ENCODE assay signal across 19 cellular contexts in genomic region chrY:19356735-19357134, GRCh38.
DNase-seq lines count a peak whose midpoint lies in the region; ATAC-seq and TF ChIP-seq lines count a peak whose summit lies in the region.
"Had no signal": no experiment of that assay in that cellular context is flagged by ENCODE, and none has a peak within 500 bp of the region (broad histone marks: within the 10 kb centered on the region; RNA-seq: fewer than 3 reads in every experiment).

No MANE protein-coding gene starts in this region.

- no peak overlapping the region for H3K27ac ChIP-seq in suprapubic skin
- H3K27ac ChIP-seq: colonic mucosa, heart right ventricle, KMS-11 had no signal

- TF ChIP-seq CTCF in GM13976 (IDR thresholded peaks at IDR 0.05; ENCODE audit: borderline replicate concordance, control extremely low read depth, extremely low read depth, insufficient read depth, missing control alignments) (no peak), suprapubic skin (IDR thresholded peaks at IDR 0.05) (no peak)

- H3K27me3 ChIP-seq in HAP-1 (ENCODE audit: low read depth) (no peaks in the 10 kb centered on the region), suprapubic skin (no peaks in the 10 kb centered on the region)
- H3K27me3 ChIP-seq: colonic mucosa, heart right ventricle had no signal

- DNase-seq in GM13976 (ENCODE audit: low spot score), result peak; percentile 1
- DNase-seq in LoVo (ENCODE audit: low spot score), result peak; percentile 6
- DNase-seq in HAP-1 (ENCODE audit: low spot score in 2 of 2), result no peak
- no peak for DNase-seq in suprapubic skin (ENCODE audit: low spot score in 2 of 2)
- DNase-seq in NCI-H2171 (lab: John Stamatoyannopoulos, UW), result no peak
- no peak for DNase-seq in NCI-H2196 treated with DMSO at 0.1 percent for 48 hours (lab: John Stamatoyannopoulos, UW; ENCODE audit: unreplicated experiment)
- DNase-seq: ACHN; activated CD8-positive, alpha-beta memory T cell treated with anti-CD3 and anti-CD28 coated beads, Interleukin-2, amount 10 ng/mL, durations not matched to agents 7 days and 5 days; colonic mucosa; heart right ventricle; immature natural killer cell; left ventricle myocardium superior; NCI-H2081 treated with DMSO at 0.1 percent for 48 hours; NCI-H524 treated with DMSO at 0.1 percent for 48 hours; nephron progenitor cell; stimulated activated CD4-positive, alpha-beta T cell treated with anti-CD3 and anti-CD28 coated beads, Interleukin-2, amount 100 ng/mL, for 48 hours had no signal

- TF ChIP-seq POLR2A in suprapubic skin (IDR thresholded peaks at IDR 0.05), result no peak

- in situ Hi-C loops in GM13976 (cut with MboI; ENCODE audit: low sequenced_read_pairs, unreplicated experiment), result no loop called here
- in situ Hi-C loops in HAP-1 (cut with MboI; ENCODE audit: low sequenced_read_pairs), result no loop called here

- H3K9me3 ChIP-seq in HAP-1, result no peaks in the 10 kb centered on the region
- H3K9me3 ChIP-seq in suprapubic skin, result no peaks in the 10 kb centered on the region
- H3K9me3 ChIP-seq: colonic mucosa, heart right ventricle had no signal

- H3K36me3 ChIP-seq in HAP-1 (replicated peaks) (no peaks in the 10 kb centered on the region), suprapubic skin (no peaks in the 10 kb centered on the region)
- H3K36me3 ChIP-seq: colonic mucosa, heart right ventricle had no signal

- H3K4me3 ChIP-seq in HAP-1, result no peak overlapping the region
- no peak overlapping the region for H3K4me3 ChIP-seq in suprapubic skin
- H3K4me3 ChIP-seq: colonic mucosa, heart right ventricle had no signal

- peak; percentile 83 for ATAC-seq in GM21390 (IDR thresholded peaks at IDR 0.05; ENCODE audit: unreplicated experiment)
- ATAC-seq in HG02981 (IDR thresholded peaks at IDR 0.05; ENCODE audit: unreplicated experiment), result peak; percentile 78
- ATAC-seq: activated CD8-positive, alpha-beta memory T cell treated with anti-CD3 and anti-CD28 coated beads, Interleukin-2, amount 10 ng/mL, durations not matched to agents 7 days and 5 days; heart right ventricle; left ventricle myocardium superior had no signal

- no peaks in the 10 kb centered on the region for H3K4me1 ChIP-seq in HAP-1
- no peaks in the 10 kb centered on the region for H3K4me1 ChIP-seq in suprapubic skin
- H3K4me1 ChIP-seq: colonic mucosa, heart right ventricle had no signal

- TF ChIP-seq EP300 in suprapubic skin (IDR thresholded peaks at IDR 0.05), result no peak

Comparison
In these comparisons a context has a peak if more than half of its experiments do, and no peak if none do; other contexts are left out.
1. DNase-seq: peak in GM13976 (single experiment) and LoVo (single experiment); none in HAP-1 (0 of 2), suprapubic skin (0 of 2), NCI-H2171 (single experiment) and NCI-H2196 treated with DMSO at 0.1 percent for 48 hours (single experiment).